In the genomic region with DNA sequence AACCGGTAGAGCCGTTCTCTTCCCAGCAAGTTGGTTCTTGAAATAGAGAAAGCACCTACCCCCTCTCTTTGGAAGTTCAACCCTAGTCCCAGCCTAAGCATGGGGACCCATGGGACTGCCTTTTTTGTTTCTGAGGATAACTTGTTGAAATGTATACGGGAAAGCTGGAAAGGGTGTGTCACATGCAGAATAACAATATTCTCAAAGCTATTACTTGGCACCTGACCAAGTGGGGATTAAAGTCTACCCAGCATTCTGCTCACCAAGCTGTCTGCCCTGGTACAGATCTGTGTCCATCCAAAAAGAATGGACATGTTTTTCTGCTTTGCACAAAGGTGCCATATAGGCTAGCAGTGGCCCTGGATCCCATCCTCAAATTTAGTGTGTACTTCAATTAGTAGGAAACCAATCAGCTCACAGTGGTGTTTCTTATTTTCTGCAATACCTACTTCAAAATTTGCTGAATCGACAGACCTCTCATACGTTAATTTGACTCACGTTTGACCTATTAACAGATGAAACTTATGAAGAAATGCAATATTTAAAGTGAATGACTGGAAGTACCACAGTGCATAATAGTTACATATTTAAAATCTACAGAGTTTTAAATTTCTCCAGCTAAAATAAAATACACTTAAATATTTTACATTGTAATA, we compare ENCODE assay signal across 24 cellular contexts.
"Had no signal": no experiment of that assay in that cellular context is flagged by ENCODE, and none has a peak within 500 bp of the region (broad histone marks: within the 10 kb centered on the region; RNA-seq: fewer than 3 reads in every experiment).

No MANE protein-coding gene starts in this region.

- H3K27me3 ChIP-seq: hepatocyte, left lung, spleen, upper lobe of left lung had no signal

- H3K4me1 ChIP-seq: left lung, spleen, upper lobe of left lung had no signal

- H2AFZ ChIP-seq: hepatocyte had no signal

- H3K27ac ChIP-seq: hepatocyte, left lung, spleen, thoracic aorta, upper lobe of left lung had no signal

- FAIRE-seq: astrocyte had no signal

- H3K4me3 ChIP-seq: hepatocyte, left lung, lung, spleen, thoracic aorta, upper lobe of left lung had no signal

- H3K79me2 ChIP-seq: hepatocyte had no signal

- ATAC-seq: activated CD4-positive, alpha-beta T cell treated with anti-CD3 and anti-CD28 coated beads for 36 hours; activated T-cell treated with anti-CD3 and anti-CD28 coated beads, Interleukin-2, amount 50 U/mL, for 4 hours; left lung; natural killer cell had no signal

- DNase-seq: activated B cell treated with CpG ODN at 0.5 μM for 24 hours; activated CD4-positive, alpha-beta T cell treated with anti-CD3 and anti-CD28 coated beads for 36 hours; activated CD4-positive, alpha-beta T cell treated with anti-CD3 and anti-CD28 coated beads, Interleukin-2, amount 50 U/mL, for 4 hours; activated CD8-positive, alpha-beta memory T cell treated with anti-CD3 and anti-CD28 coated beads for 24 hours; activated CD8-positive, alpha-beta memory T cell treated with anti-CD3 and anti-CD28 coated beads, Interleukin-2, amount 50 U/mL, for 4 hours; activated naive CD4-positive, alpha-beta T cell treated with Interleukin-2 at 50 U/mL for 16 hours; activated naive CD8-positive, alpha-beta T cell treated with anti-CD3 and anti-CD28 coated beads for 36 hours; activated T-cell treated with anti-CD3 and anti-CD28 coated beads, Interleukin-2, amount 50 U/mL, for 4 hours; central memory CD4-positive, alpha-beta T cell; dermis blood vessel endothelial cell; effector CD8-positive, alpha-beta T cell; erythroblast; foreskin fibroblast; immature natural killer cell; left lung; natural killer cell; spleen; stimulated activated CD4-positive, alpha-beta T cell treated with anti-CD3 and anti-CD28 coated beads, Interleukin-4, amount 100 ng/mL, for 1 hour; stimulated activated naive CD4-positive, alpha-beta T cell treated with Interleukin-2 at 50 U/mL for 16 hours; upper lobe of left lung had no signal

- H3K36me3 ChIP-seq: left lung, spleen had no signal

- H3K4me2 ChIP-seq: hepatocyte had no signal

- H3K9me3 ChIP-seq: left lung, spleen, thoracic aorta, upper lobe of left lung had no signal
